Comparison of ENCODE assay signal across 14 cellular contexts in genomic region chr11:12457030-12457600, GRCh38.
DNase-seq lines count a peak whose midpoint lies in the region; ATAC-seq and TF ChIP-seq lines count a peak whose summit lies in the region.
"Had no signal": no experiment of that assay in that cellular context is flagged by ENCODE, and none has a peak within 500 bp of the region (broad histone marks: within the 10 kb centered on the region; RNA-seq: fewer than 3 reads in every experiment).

No MANE protein-coding gene starts in this region.

- H3K9me3 Mint-ChIP-seq in osteocyte (ENCODE audit: unreplicated experiment), result no peaks in the 10 kb centered on the region
- no peaks in the 10 kb centered on the region for H3K9me3 Mint-ChIP-seq in CD4-positive, alpha-beta memory T cell
- H3K9me3 Mint-ChIP-seq: WTC11 had no signal

- ATAC-seq in HG03378 (IDR thresholded peaks at IDR 0.05; ENCODE audit: unreplicated experiment), result no peak
- ATAC-seq: WTC11 had no signal

- H3K4me3 ChIP-seq in CD4-positive, alpha-beta memory T cell (ENCODE audit: low read length in 2 of 2), result no peak overlapping the region
- H3K4me3 ChIP-seq: testis had no signal

- intact Hi-C loops in CD4-positive, alpha-beta memory T cell (cut with micrococcal nuclease), result no loop called here

- no peaks in the 10 kb centered on the region for H3K27me3 ChIP-seq in CD4-positive, alpha-beta memory T cell (ENCODE audit: insufficient read depth, low read length)
- H3K27me3 ChIP-seq: testis had no signal

- no peaks in the 10 kb centered on the region for H3K27me3 Mint-ChIP-seq in osteocyte (ENCODE audit: unreplicated experiment)
- peaks cover 0 to 2% of the 10 kb centered on the region in 2 donors for H3K27me3 Mint-ChIP-seq in CD4-positive, alpha-beta memory T cell

- no peak overlapping the region for H3K4me3 Mint-ChIP-seq in osteocyte (ENCODE audit: unreplicated experiment)
- H3K4me3 Mint-ChIP-seq in CD4-positive, alpha-beta memory T cell, result no peak overlapping the region
- H3K4me3 Mint-ChIP-seq: WTC11 had no signal

- H3K9me3 ChIP-seq in CD4-positive, alpha-beta memory T cell (ENCODE audit: control insufficient read depth in 1 of 2, low read length in 2 of 2), result no peaks in the 10 kb centered on the region
- H3K9me3 ChIP-seq: testis had no signal

- H3K27ac Mint-ChIP-seq in osteocyte (ENCODE audit: unreplicated experiment), result peak overlapping the region; percentile 43
- no peak overlapping the region for H3K27ac Mint-ChIP-seq in CD4-positive, alpha-beta memory T cell
- H3K27ac Mint-ChIP-seq: WTC11 had no signal

- H3K4me1 Mint-ChIP-seq in osteocyte (ENCODE audit: unreplicated experiment), result peaks cover 82% of the 10 kb centered on the region
- no peaks in the 10 kb centered on the region for H3K4me1 Mint-ChIP-seq in CD4-positive, alpha-beta memory T cell

- H3K36me3 Mint-ChIP-seq in osteocyte (ENCODE audit: unreplicated experiment), result no peaks in the 10 kb centered on the region
- no peaks in the 10 kb centered on the region for H3K36me3 Mint-ChIP-seq in CD4-positive, alpha-beta memory T cell
- H3K36me3 Mint-ChIP-seq: WTC11 had no signal

- peak; percentile 41 for DNase-seq in AG08396 (ENCODE audit: low spot score)
- peak; percentile 69 for DNase-seq in amniotic epithelial cell (ENCODE audit: low read depth)
- DNase-seq in fibroblast of peridontal ligament (ENCODE audit: extremely low read depth), result peak; percentile 69
- no peak for DNase-seq in osteocyte (ENCODE audit: extremely low spot score, unreplicated experiment)
- no peak for DNase-seq in stimulated activated CD4-positive, alpha-beta T cell treated with anti-CD3 and anti-CD28 coated beads, Interleukin-4, amount 100 ng/mL, for 4 hours
- no peak for DNase-seq in NOMO-1 (lab: John Stamatoyannopoulos, UW; ENCODE audit: unreplicated experiment in 2 of 2)
- no peak for DNase-seq in CD4-positive, alpha-beta memory T cell
- DNase-seq: activated effector memory CD4-positive, alpha-beta T cell treated with anti-CD3 and anti-CD28 coated beads, Interleukin-2, amount 50 U/mL, for 16 hours; effector memory CD4-positive, alpha-beta T cell; NCI-H1694; NCI-H69; testis had no signal

- no peak overlapping the region for H3K27ac ChIP-seq in CD4-positive, alpha-beta memory T cell (ENCODE audit: low read depth, low read length)
- H3K27ac ChIP-seq: testis had no signal

- no peak for TF ChIP-seq CTCF in osteocyte (IDR thresholded peaks at IDR 0.05)

- CTCF ChIA-PET in CD4-positive, alpha-beta memory T cell (lab: Charles Lee; ENCODE audit: partially characterized antibody), result no interaction called here

- no peaks in the 10 kb centered on the region for H3K4me1 ChIP-seq in CD4-positive, alpha-beta memory T cell (ENCODE audit: insufficient read depth, low read length)

- no peaks in the 10 kb centered on the region for H3K36me3 ChIP-seq in CD4-positive, alpha-beta memory T cell (ENCODE audit: insufficient read depth, low read length)

- POLR2A ChIA-PET in CD4-positive, alpha-beta memory T cell (lab: Charles Lee; ENCODE audit: partially characterized antibody), result no interaction called here

Comparison
In these comparisons a context has a peak if more than half of its experiments do, and no peak if none do; other contexts are left out.
1. DNase-seq: peak in AG08396 (single experiment), amniotic epithelial cell (single experiment) and fibroblast of peridontal ligament (single experiment); none in osteocyte (single experiment), stimulated activated CD4-positive, alpha-beta T cell treated with anti-CD3 and anti-CD28 coated beads, Interleukin-4, amount 100 ng/mL, for 4 hours (0 of 2), NOMO-1 (0 of 2) and CD4-positive, alpha-beta memory T cell (0 of 5).